24 cellular contexts compared by ENCODE assay signal in genomic region chr11:36459046-36459445, GRCh38.
"Had no signal": no experiment of that assay in that cellular context is flagged by ENCODE, and none has a peak within 500 bp of the region (broad histone marks: within the 10 kb centered on the region; RNA-seq: fewer than 3 reads in every experiment).

No MANE protein-coding gene starts in this region.

- H3K27ac Mint-ChIP-seq: activated B cell treated with CpG ODN at 0.5 μM for 24 hours; activated CD4-positive, alpha-beta T cell treated with anti-CD3 and anti-CD28 coated beads for 36 hours; activated CD8-positive, alpha-beta T cell treated with anti-CD3 and anti-CD28 coated beads, Interleukin-2, amount 10 ng/mL, durations not matched to agents 7 days and 5 days; activated naive CD4-positive, alpha-beta T cell treated with anti-CD3 and anti-CD28 coated beads, Interleukin-2, amount 50 U/mL, for 24 hours; T-cell had no signal

- H3K4me3 ChIP-seq: breast epithelium, K562 had no signal

- H3K27me3 Mint-ChIP-seq: activated B cell treated with CpG ODN at 0.5 μM for 24 hours; activated naive CD4-positive, alpha-beta T cell treated with anti-CD3 and anti-CD28 coated beads, Interleukin-2, amount 50 U/mL, for 24 hours had no signal

- H3K4me1 Mint-ChIP-seq: activated B cell treated with CpG ODN at 0.5 μM for 24 hours; activated naive CD4-positive, alpha-beta T cell treated with anti-CD3 and anti-CD28 coated beads, Interleukin-2, amount 50 U/mL, for 24 hours had no signal

- H3K36me3 ChIP-seq: breast epithelium had no signal

- H3K27ac ChIP-seq: breast epithelium had no signal

- H3K9me3 Mint-ChIP-seq: activated B cell treated with CpG ODN at 0.5 μM for 24 hours; activated naive CD4-positive, alpha-beta T cell treated with anti-CD3 and anti-CD28 coated beads, Interleukin-2, amount 50 U/mL, for 24 hours; T-cell had no signal

- H3K4me3 Mint-ChIP-seq: activated B cell treated with CpG ODN at 0.5 μM for 24 hours; activated CD4-positive, alpha-beta T cell treated with anti-CD3 and anti-CD28 coated beads for 36 hours; activated CD8-positive, alpha-beta T cell treated with anti-CD3 and anti-CD28 coated beads, Interleukin-2, amount 10 ng/mL, durations not matched to agents 7 days and 5 days; activated naive CD4-positive, alpha-beta T cell treated with anti-CD3 and anti-CD28 coated beads, Interleukin-2, amount 50 U/mL, for 24 hours; T-cell had no signal

- DNase-seq: activated B cell treated with CpG ODN at 0.5 μM for 24 hours; activated CD4-positive, alpha-beta T cell treated with anti-CD3 and anti-CD28 coated beads for 36 hours; activated CD4-positive, alpha-beta T cell treated with anti-CD3 and anti-CD28 coated beads, Interleukin-2, amount 50 U/mL, for 4 hours; activated CD8-positive, alpha-beta memory T cell treated with anti-CD3 and anti-CD28 coated beads, Interleukin-2, amount 50 U/mL, for 48 hours; activated CD8-positive, alpha-beta T cell treated with anti-CD3 and anti-CD28 coated beads, Interleukin-2, amount 10 ng/mL, durations not matched to agents 7 days and 5 days; activated naive CD4-positive, alpha-beta T cell; activated T-cell treated with anti-CD3 and anti-CD28 coated beads, Interleukin-2, amount 50 U/mL, for 1 hour; aorta; Kasumi-1; NCI-H1105 treated with DMSO at 0.1 percent for 48 hours; NCI-H1436 treated with DMSO at 0.1 percent for 48 hours; NCI-H2081 treated with DMSO at 0.1 percent for 48 hours; NCI-H2171 treated with DMSO at 0.1 percent for 48 hours; NCI-H345; NCI-H510A; NCI-H526 treated with DMSO at 0.1 percent for 48 hours; NCI-H82; SIG-M5; T-cell; T-helper 2 cell; T1000 had no signal

- H3K9me3 ChIP-seq: breast epithelium had no signal

- ATAC-seq: activated CD4-positive, alpha-beta T cell treated with anti-CD3 and anti-CD28 coated beads for 36 hours; activated CD8-positive, alpha-beta T cell treated with anti-CD3 and anti-CD28 coated beads, Interleukin-2, amount 10 ng/mL, durations not matched to agents 7 days and 5 days; K562; T-cell had no signal

- H3K27me3 ChIP-seq: breast epithelium had no signal

- H3K36me3 Mint-ChIP-seq: activated naive CD4-positive, alpha-beta T cell treated with anti-CD3 and anti-CD28 coated beads, Interleukin-2, amount 50 U/mL, for 24 hours had no signal
